In genomic region chr12:21773799-21774198, GRCh38 we compare ENCODE assay signal across 11 cellular contexts. TPM values are rescaled to one million over a fixed set of nuclear protein-coding genes. Genes with fewer than 3 reads are reported as not detected.
DNase-seq lines count a peak whose midpoint lies in the region; ATAC-seq and TF ChIP-seq lines count a peak whose summit lies in the region.
"Had no signal": no experiment of that assay in that cellular context is flagged by ENCODE, and none has a peak within 500 bp of the region (broad histone marks: within the 10 kb centered on the region; RNA-seq: fewer than 3 reads in every experiment).

No MANE protein-coding gene starts in this region.

- ATAC-seq in WTC11 = no peak
- no peak for ATAC-seq in right cardiac atrium
- ATAC-seq in mucosa of descending colon = no peak

- DNase-seq in EH (ENCODE audit: low read depth) = peak; percentile 29
- DNase-seq in WTC11 (ENCODE audit: low spot score) = no peak
- DNase-seq in right cardiac atrium = peak in 1 of 3 donors; percentile 26
- no peak for DNase-seq in NAMALWA (ENCODE audit: low spot score)
- no peak for DNase-seq in MM.1S
- no peak for DNase-seq in mucosa of descending colon
- no peak for DNase-seq in NCI-H1048 (lab: John Stamatoyannopoulos, UW)
- DNase-seq: NCI-H1105, SIG-M5 had no signal

- POLR2A ChIA-PET in WTC11 (lab: Charles Lee) = interaction anchor here (1.4 kb wide), 1 partner anchor 123 kb away, joined by 3 read pairs; no protein-coding TSS in a partner anchor

- peaks cover 13% of the 10 kb centered on the region; the same call in 1 of the 2 replicates for H3K4me1 Mint-ChIP-seq in WTC11

- no peaks in the 10 kb centered on the region for H3K79me2 ChIP-seq in MM.1S (ENCODE audit: low read length)

- no peaks in the 10 kb centered on the region for H3F3A ChIP-seq in MM.1S (ENCODE audit: insufficient read depth, low read length)

- H3K4me3 Mint-ChIP-seq in WTC11 = peak overlapping the region; percentile 63

- H3K27me3 ChIP-seq in right cardiac atrium (ENCODE audit: control insufficient read depth, insufficient read depth) (no peaks in the 10 kb centered on the region), skeletal muscle satellite cell (ENCODE audit: control insufficient read depth, insufficient read depth, low read length) (no peaks in the 10 kb centered on the region), MM.1S (replicated peaks; ENCODE audit: insufficient read depth, low read length) (no peaks in the 10 kb centered on the region)

- H3K27ac Mint-ChIP-seq in WTC11 = no peak overlapping the region

- no peaks in the 10 kb centered on the region for H3K9me2 ChIP-seq in MM.1S (replicated peaks; ENCODE audit: insufficient read depth, low read length)

- H3K9ac ChIP-seq in skeletal muscle satellite cell (ENCODE audit: low read depth, low read length) (peak overlapping the region; percentile 77), MM.1S (ENCODE audit: low read length) (no peak overlapping the region)

- CTCF ChIA-PET in WTC11 (lab: Charles Lee) = interaction anchor here (1.1 to 2.1 kb wide), 5 partner anchors 11 to 245 kb away, joined by 3 to 6 read pairs (median 4); no protein-coding TSS in a partner anchor

- H3K4me1 ChIP-seq in right cardiac atrium (ENCODE audit: control insufficient read depth, insufficient read depth, low read length) (peaks cover 4% of the 10 kb centered on the region), skeletal muscle satellite cell (ENCODE audit: control insufficient read depth, insufficient read depth, low read length) (peaks cover 27% of the 10 kb centered on the region), MM.1S (ENCODE audit: low read length) (no peaks in the 10 kb centered on the region), mucosa of descending colon (ENCODE audit: low read depth) (peaks cover 4% of the 10 kb centered on the region)

- peak overlapping the region; percentile 97 for H3K4me3 ChIP-seq in right cardiac atrium (ENCODE audit: low read length)
- H3K4me3 ChIP-seq in skeletal muscle satellite cell (ENCODE audit: low read length) = peak overlapping the region; percentile 77
- no peak overlapping the region for H3K4me3 ChIP-seq in MM.1S (ENCODE audit: low read length)
- H3K4me3 ChIP-seq in mucosa of descending colon = no peak overlapping the region

- H3K9me3 ChIP-seq in right cardiac atrium (ENCODE audit: control insufficient read depth, low read length) (no peaks in the 10 kb centered on the region), skeletal muscle satellite cell (replicated peaks; ENCODE audit: low read length) (no peaks in the 10 kb centered on the region), MM.1S (replicated peaks; ENCODE audit: insufficient read depth, low read length) (no peaks in the 10 kb centered on the region), mucosa of descending colon (no peaks in the 10 kb centered on the region)

- H3K9me3 Mint-ChIP-seq in WTC11 = no peaks in the 10 kb centered on the region

- intact Hi-C loops in right cardiac atrium (cut with DNase I) (loop anchor here in 2 of 4 donors (2.0 to 5.0 kb wide), 2 partner anchors 167 to 169 kb away; partner anchors contain the start of gene ABCC9 (in 2 of the 2)), mucosa of descending colon (cut with DNase I, micrococcal nuclease) (no loop called here)

- H3K36me3 ChIP-seq in skeletal muscle satellite cell (ENCODE audit: insufficient read depth, low read length) (no peaks in the 10 kb centered on the region), MM.1S (replicated peaks; ENCODE audit: insufficient read depth, low read length) (no peaks in the 10 kb centered on the region), mucosa of descending colon (ENCODE audit: low read depth) (no peaks in the 10 kb centered on the region)

- no peak overlapping the region for H3K27ac ChIP-seq in right cardiac atrium (ENCODE audit: low read length)
- H3K27ac ChIP-seq in MM.1S (ENCODE audit: low read length) = no peak overlapping the region

- H2AFZ ChIP-seq in MM.1S (ENCODE audit: low read length) = no peak overlapping the region

- no peaks in the 10 kb centered on the region for H4K20me1 ChIP-seq in MM.1S (ENCODE audit: insufficient read depth, low read length)

- H3K36me3 Mint-ChIP-seq in WTC11 = no peaks in the 10 kb centered on the region

- H3K4me2 ChIP-seq in skeletal muscle satellite cell (ENCODE audit: low read length) = peak overlapping the region; percentile 78
- H3K4me2 ChIP-seq in MM.1S (ENCODE audit: low read depth, low read length) = no peak overlapping the region

- peaks cover 33% of the 10 kb centered on the region for H3K27me3 Mint-ChIP-seq in WTC11 (ENCODE audit: low read depth)

- TF ChIP-seq CTCF in WTC11 (IDR thresholded peaks at IDR 0.05) (no peak), MM.1S (IDR thresholded peaks at IDR 0.05; ENCODE audit: low read length) (no peak), mucosa of descending colon (IDR thresholded peaks at IDR 0.05) (no peak)

- 7% methylated on average over 10 of the region's 10 CpGs for WGBS in right cardiac atrium

TF ChIP-seq in WTC11, 78 proteins besides CTCF, POLR2A, EP300 and RAD21 (continues in another document):
- TF ChIP-seq ZNF423 (CRISPR knock-in tag; IDR thresholded peaks at IDR 0.05) = no peak
- TF ChIP-seq TEAD1 (CRISPR knock-in tag; IDR thresholded peaks at IDR 0.05) = no peak
- TF ChIP-seq, protein P1, sequence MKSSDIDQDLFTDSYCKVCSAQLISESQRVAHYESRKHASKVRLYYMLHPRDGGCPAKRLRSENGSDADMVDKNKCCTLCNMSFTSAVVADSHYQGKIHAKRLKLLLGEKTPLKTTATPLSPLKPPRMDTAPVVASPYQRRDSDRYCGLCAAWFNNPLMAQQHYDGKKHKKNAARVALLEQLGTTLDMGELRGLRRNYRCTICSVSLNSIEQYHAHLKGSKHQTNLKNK (CRISPR knock-in tag; IDR thresholded peaks at IDR 0.05) = no peak
- TF ChIP-seq ETV6 (CRISPR knock-in tag; IDR thresholded peaks at IDR 0.05) = no peak
- TF ChIP-seq AR (CRISPR knock-in tag; IDR thresholded peaks at IDR 0.05) = no peak
- no peak for TF ChIP-seq ESRRA (CRISPR knock-in tag; IDR thresholded peaks at IDR 0.05; ENCODE audit: borderline replicate concordance)
- TF ChIP-seq GABPB1 (CRISPR knock-in tag; IDR thresholded peaks at IDR 0.05) = no peak
- no peak for TF ChIP-seq ZNF416 (CRISPR knock-in tag; IDR thresholded peaks at IDR 0.05)
- no peak for TF ChIP-seq ZNF219 (CRISPR knock-in tag; IDR thresholded peaks at IDR 0.05; ENCODE audit: borderline replicate concordance)
- TF ChIP-seq IRF2 (CRISPR knock-in tag; IDR thresholded peaks at IDR 0.05; ENCODE audit: borderline replicate concordance, low read depth) = no peak
- no peak for TF ChIP-seq CREM (CRISPR knock-in tag; IDR thresholded peaks at IDR 0.05)
- no peak for TF ChIP-seq ZNF396 (CRISPR knock-in tag; IDR thresholded peaks at IDR 0.05; ENCODE audit: borderline replicate concordance)
- no peak for TF ChIP-seq NR1H2 (CRISPR knock-in tag; IDR thresholded peaks at IDR 0.05)

RNA-seq across cellular contexts. Expression of gene KCNJ8, which starts 0.7 kb away (rescaled TPM):
- total RNA-seq in WTC11 (2021) = 1.1 to 1.9 TPM (median 1.4 TPM) in 3 replicates
- total RNA-seq in right cardiac atrium = 10 to 100 TPM; 37.5 to 45.0 (median 40.4) TPM
- 25.7 TPM for polyA plus RNA-seq in right cardiac atrium
- total RNA-seq in skeletal muscle satellite cell (2012; rRNA removed) = 0.76 and 2.6 TPM in 2 replicates
- 10 to 100 TPM in 1 of 3 donors, 1 to 10 TPM in 1, under 1 TPM in 1; 0.96 to 15.3 (median 1.8) TPM for total RNA-seq in mucosa of descending colon
- total RNA-seq: dermis microvascular lymphatic vessel endothelial cell had no signal

Comparison
In these comparisons a context has a peak if more than half of its experiments do, and no peak if none do; other contexts are left out.
1. H3K4me3 ChIP-seq: peak in right cardiac atrium (single experiment) and skeletal muscle satellite cell (single experiment); none in MM.1S (single experiment) and mucosa of descending colon (single experiment).